ENCODE assay signal across 1 cellular context in genomic region chr7:134995239-134996096, GRCh38.
TF ChIP-seq lines count a peak whose summit lies in the region.

No MANE protein-coding gene starts in this region.

TF ChIP-seq in GM12878, 131 proteins besides CTCF, POLR2A, EP300 and RAD21 (continued from another document and continues in another):
- TF ChIP-seq E2F4 (IDR thresholded peaks at IDR 0.05; ENCODE audit: low read depth, low read length), result no peak
- no peak for TF ChIP-seq ZZZ3 (IDR thresholded peaks at IDR 0.05; ENCODE audit: control insufficient read depth, insufficient read length, low read depth)
- no peak; the same call in 1 of the 2 replicates for TF ChIP-seq SIN3A (IDR thresholded peaks at IDR 0.05; ENCODE audit: low read depth, low read length)
- 0 out of 2 replicates have a peak, but pooled peaks have one; percentile 69 for TF ChIP-seq CHD1 (IDR thresholded peaks at IDR 0.05; ENCODE audit: low read depth, low read length)
- TF ChIP-seq BMI1 (IDR thresholded peaks at IDR 0.05; ENCODE audit: borderline replicate concordance), result no peak; the same call in 1 of the 2 replicates
- peak; percentile 97 for TF ChIP-seq MEF2A (IDR thresholded peaks at IDR 0.05; ENCODE audit: insufficient read depth, low read depth, low read length)
- TF ChIP-seq CREM (IDR thresholded peaks at IDR 0.05; ENCODE audit: low read depth), result peak; percentile 78; the same call in 1 of the 2 replicates
- TF ChIP-seq BCLAF1 (IDR thresholded peaks at IDR 0.05), result no peak
- peak; percentile 39; the same call in 1 of the 2 replicates for TF ChIP-seq IRF4 (IDR thresholded peaks at IDR 0.05; ENCODE audit: low read depth, low read length)
- no peak; the same call in 1 of the 2 replicates for TF ChIP-seq RCOR1 (conservative IDR thresholded peaks at IDR 0.05; ENCODE audit: low read depth, low read length)
- no peak for TF ChIP-seq NRF1 (conservative IDR thresholded peaks at IDR 0.05; ENCODE audit: low read depth, low read length)
- TF ChIP-seq ZNF24 (IDR thresholded peaks at IDR 0.05), result no peak
- TF ChIP-seq ZNF274 (IDR thresholded peaks at IDR 0.05; ENCODE audit: insufficient read depth, insufficient read length), result no peak
- TF ChIP-seq SMAD5 (IDR thresholded peaks at IDR 0.05; ENCODE audit: low read depth), result no peak
- TF ChIP-seq IRF5 (IDR thresholded peaks at IDR 0.05; ENCODE audit: borderline replicate concordance), result no peak; the same call in 1 of the 2 replicates
- peak; percentile 51; the same call in 1 of the 2 replicates for TF ChIP-seq NBN (IDR thresholded peaks at IDR 0.05)
- no peak for TF ChIP-seq SRF (IDR thresholded peaks at IDR 0.05; ENCODE audit: low read depth in 2 of 2, low read length in 2 of 2)
- no peak for TF ChIP-seq TARDBP (IDR thresholded peaks at IDR 0.05; ENCODE audit: borderline replicate concordance)
- no peak for TF ChIP-seq SUZ12 (IDR thresholded peaks at IDR 0.05; ENCODE audit: unreplicated experiment)
- TF ChIP-seq MXI1 (IDR thresholded peaks at IDR 0.05; ENCODE audit: low read depth, low read length), result 0 out of 2 replicates have a peak, but pooled peaks have one; percentile 45
- TF ChIP-seq RUNX3 (IDR thresholded peaks at IDR 0.05; ENCODE audit: low read length), result peak; percentile 94
- TF ChIP-seq CREB1 (IDR thresholded peaks at IDR 0.05; ENCODE audit: low read depth), result peak; percentile 64
- TF ChIP-seq CBX3 (IDR thresholded peaks at IDR 0.05; ENCODE audit: borderline replicate concordance, low read depth), result no peak
- peak; percentile 85 for TF ChIP-seq MTA2 (IDR thresholded peaks at IDR 0.05; ENCODE audit: low read depth)
- 0 out of 2 replicates have a peak, but pooled peaks have one; percentile 83 for TF ChIP-seq RB1 (IDR thresholded peaks at IDR 0.05; ENCODE audit: borderline replicate concordance)
- peak; percentile 65; the same call in 1 of the 2 replicates for TF ChIP-seq TCF12 (IDR thresholded peaks at IDR 0.05; ENCODE audit: low read depth, low read length)
- peak; percentile 48 for TF ChIP-seq SMAD1 (IDR thresholded peaks at IDR 0.05; ENCODE audit: low read depth, partially characterized antibody)
- no peak for TF ChIP-seq NKRF (conservative IDR thresholded peaks at IDR 0.05)
- TF ChIP-seq ZBTB33 (IDR thresholded peaks at IDR 0.05), result peak; percentile 68; the same call in 1 of the 2 replicates
- TF ChIP-seq ZBTB40 (IDR thresholded peaks at IDR 0.05; ENCODE audit: borderline replicate concordance), result peak; percentile 45; the same call in 1 of the 2 replicates
- no peak for TF ChIP-seq NR2C2 (IDR thresholded peaks at IDR 0.05; ENCODE audit: borderline replicate concordance, control insufficient read depth, insufficient read length, low read depth)
- no peak for TF ChIP-seq MYB (IDR thresholded peaks at IDR 0.05; ENCODE audit: borderline replicate concordance, low read depth, low read length)
- 0 out of 2 replicates have a peak, but pooled peaks have one; percentile 55 for TF ChIP-seq WRNIP1 (IDR thresholded peaks at IDR 0.05; ENCODE audit: borderline replicate concordance, low read depth, low read length)
- 0 out of 2 replicates have a peak, but pooled peaks have one; percentile 38 for TF ChIP-seq RBBP5 (conservative IDR thresholded peaks at IDR 0.05)
- TF ChIP-seq ZNF687 (IDR thresholded peaks at IDR 0.05), result peak; percentile 65
- peak; percentile 86 for TF ChIP-seq MEF2B (IDR thresholded peaks at IDR 0.05; ENCODE audit: partially characterized antibody, poor library complexity, severe bottlenecking)
- peak; percentile 90 for TF ChIP-seq ATF7 (IDR thresholded peaks at IDR 0.05; ENCODE audit: low read depth)
- TF ChIP-seq CHD4 (IDR thresholded peaks at IDR 0.05), result no peak
- no peak for TF ChIP-seq E4F1 (IDR thresholded peaks at IDR 0.05; ENCODE audit: borderline replicate concordance, partially characterized antibody)
- TF ChIP-seq MYC (IDR thresholded peaks at IDR 0.05; ENCODE audit: insufficient read depth, insufficient read length, insufficient replicate concordance, low read length, severe bottlenecking), result no peak
- peak; percentile 54; the same call in 1 of the 2 replicates for TF ChIP-seq BCL11A (IDR thresholded peaks at IDR 0.05; ENCODE audit: low read depth, low read length)
